3 cellular contexts compared by ENCODE assay signal in genomic region chr12:82187595-82187994, GRCh38.
"Had no signal": no experiment of that assay in that cellular context is flagged by ENCODE, and none has a peak within 500 bp of the region (broad histone marks: within the 10 kb centered on the region; RNA-seq: fewer than 3 reads in every experiment).

No MANE protein-coding gene starts in this region.

- DNase-seq: GDM1, GF-D8 had no signal

- H3K4me3 ChIP-seq: GM12878 had no signal
